In the genomic region with DNA sequence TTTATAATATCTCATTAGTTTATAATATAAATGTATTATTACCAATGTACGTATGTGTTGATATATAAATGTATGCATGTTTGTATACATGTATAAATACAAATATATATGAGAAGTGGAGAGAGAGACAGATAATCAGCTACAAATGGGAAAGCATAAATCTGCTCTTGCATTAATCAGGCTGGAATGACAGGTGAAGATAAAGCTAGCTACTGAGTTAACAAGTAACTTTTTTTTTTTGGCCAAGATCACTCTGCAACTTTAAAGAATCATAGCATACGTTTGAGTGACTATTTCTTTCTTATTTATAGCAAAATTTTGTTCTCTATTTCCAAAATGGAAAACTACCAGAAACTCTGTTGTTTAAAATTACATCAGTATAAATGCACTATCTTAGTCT, we compare ENCODE assay signal across 32 cellular contexts.
DNase-seq lines count a peak whose midpoint lies in the region; ATAC-seq, FAIRE-seq and TF ChIP-seq lines count a peak whose summit lies in the region.
"Had no signal": no experiment of that assay in that cellular context is flagged by ENCODE, and none has a peak within 500 bp of the region (broad histone marks: within the 10 kb centered on the region; RNA-seq: fewer than 3 reads in every experiment).

No MANE protein-coding gene starts in this region.

- H3K4me1 ChIP-seq in pancreas, result peaks cover 0 to 9% (median 4%) of the 10 kb centered on the region in 3 donors
- H3K4me1 ChIP-seq: A549; BE2C; BLaER1; BLaER1 treated with 17β-estradiol and CSF1 and Interleukin-3, amounts not matched to agents 10 nM and 100 nM; Caco-2 had no signal

- DNase-seq in NCI-H82 (lab: John Stamatoyannopoulos, UW) (peak; percentile 23), NCI-H82 treated with DMSO at 0.1 percent for 48 hours (lab: John Stamatoyannopoulos, UW; ENCODE audit: unreplicated experiment) (peak; percentile 31), pancreas (no peak), NCI-H510A (lab: John Stamatoyannopoulos, UW) (no peak)
- DNase-seq: 8988T; ACHN; AML-193; BE2C; C1 segment of cervical spinal cord; Caco-2; Calu3; CD4-positive, alpha-beta memory T cell; CD4-positive, alpha-beta T cell; CD4-positive, CD25-positive, alpha-beta regulatory T cell; CD8-positive, alpha-beta memory T cell; CD8-positive, alpha-beta T cell; COR-L47; DMS 273 treated with DMSO at 0.1 percent for 48 hours; DMS153; DMS53; DMS79; DMS79 treated with DMSO at 0.1 percent for 48 hours; DND-41; EL had no signal

- intact Hi-C loops in pancreas (cut with DNase I), result no loop called here

- H3K27ac ChIP-seq in pancreas, result no peak overlapping the region
- H3K27ac ChIP-seq: 22Rv1; A549; BLaER1; BLaER1 treated with 17β-estradiol and CSF1 and Interleukin-3, amounts not matched to agents 10 nM and 100 nM; C4-2B had no signal

- 13 to 19% methylated on average over 2 of the region's 2 CpGs for WGBS in pancreas, 2 donors

- H3K27me3 ChIP-seq in pancreas, result no peaks in the 10 kb centered on the region
- H3K27me3 ChIP-seq: BE2C; BLaER1; BLaER1 treated with 17β-estradiol and CSF1 and Interleukin-3, amounts not matched to agents 10 nM and 100 nM had no signal

- ATAC-seq in pancreas, result peak; percentile 51 to 87 (median 60)
- no peak for ATAC-seq in GM19328 (IDR thresholded peaks at IDR 0.05; ENCODE audit: unreplicated experiment)
- ATAC-seq in GM21786 (IDR thresholded peaks at IDR 0.05; ENCODE audit: unreplicated experiment), result no peak
- ATAC-seq: A549; CD8-positive, alpha-beta T cell had no signal

- TF ChIP-seq CTCF in pancreas (IDR thresholded peaks at IDR 0.05), result no peak

- no peaks in the 10 kb centered on the region for H3K9me3 ChIP-seq in pancreas
- H3K9me3 ChIP-seq: A549; BE2C; BLaER1; BLaER1 treated with 17β-estradiol and CSF1 and Interleukin-3, amounts not matched to agents 10 nM and 100 nM; Caco-2 had no signal

- no peak overlapping the region for H3K4me3 ChIP-seq in pancreas
- H3K4me3 ChIP-seq: A549; BLaER1; BLaER1 treated with 17β-estradiol and CSF1 and Interleukin-3, amounts not matched to agents 10 nM and 100 nM had no signal

- no peaks in the 10 kb centered on the region for H3K36me3 ChIP-seq in pancreas
- H3K36me3 ChIP-seq: BE2C; BLaER1; BLaER1 treated with 17β-estradiol and CSF1 and Interleukin-3, amounts not matched to agents 10 nM and 100 nM had no signal

- peak; percentile 66 for FAIRE-seq in pancreas (lab: Jason Lieb, UNC)
- FAIRE-seq: A204.1, A549 had no signal

Comparison
In these comparisons a context has a peak if more than half of its experiments do, and no peak if none do; other contexts are left out.
1. DNase-seq: peak in NCI-H82 (single experiment) and NCI-H82 treated with DMSO at 0.1 percent for 48 hours (single experiment); none in pancreas (0 of 6) and NCI-H510A (single experiment).
2. ATAC-seq: peak in pancreas (4 of 4); none in GM19328 (single experiment) and GM21786 (single experiment).